Comparison of ENCODE assay signal across 22 cellular contexts in the genomic region with DNA sequence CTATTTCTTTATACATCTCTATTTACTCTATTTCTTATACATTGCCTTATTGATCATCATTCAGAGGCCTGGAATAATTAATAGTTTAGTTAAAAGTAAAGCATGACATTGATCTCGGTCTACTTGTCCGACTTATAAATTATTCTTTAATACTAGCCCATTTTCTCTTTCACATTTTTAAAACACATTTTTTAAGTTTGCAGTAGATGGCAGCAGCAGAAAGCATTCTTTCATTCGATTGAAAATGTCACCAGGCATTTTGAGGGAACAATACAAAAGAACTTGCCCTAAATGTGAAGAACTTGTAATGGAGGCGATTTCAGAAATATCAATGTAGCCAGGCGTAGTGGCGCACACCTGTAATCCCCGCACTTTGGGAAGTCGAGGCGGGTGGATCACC. TPM values are rescaled to one million over a fixed set of nuclear protein-coding genes. Genes with fewer than 3 reads are reported as not detected.
DNase-seq lines count a peak whose midpoint lies in the region; ATAC-seq and TF ChIP-seq lines count a peak whose summit lies in the region.
"Had no signal": no experiment of that assay in that cellular context is flagged by ENCODE, and none has a peak within 500 bp of the region (broad histone marks: within the 10 kb centered on the region; RNA-seq: fewer than 3 reads in every experiment).

No MANE protein-coding gene starts in this region.

- H3K9ac ChIP-seq in HCT116 (ENCODE audit: low read length), result no peak overlapping the region
- no peak overlapping the region for H3K9ac ChIP-seq in smooth muscle cell (ENCODE audit: low read depth)
- H3K9ac ChIP-seq: BLaER1 had no signal

- intact Hi-C loops in HCT116 (cut with micrococcal nuclease), result no loop called here
- intact Hi-C loops in CD8-positive, alpha-beta T cell (cut with DNase I, micrococcal nuclease), result no loop called here

- no peaks in the 10 kb centered on the region for H3K9me3 ChIP-seq in HCT116 (ENCODE audit: control insufficient read depth in 1 of 2, insufficient read depth in 1 of 2, low read depth in 1 of 2, low read length in 2 of 2)
- no peaks in the 10 kb centered on the region for H3K9me3 ChIP-seq in RWPE2 (ENCODE audit: severe bottlenecking)
- no peaks in the 10 kb centered on the region for H3K9me3 ChIP-seq in smooth muscle cell (replicated peaks; ENCODE audit: low read depth)
- H3K9me3 ChIP-seq in CD8-positive, alpha-beta T cell (ENCODE audit: low read length), result no peaks in the 10 kb centered on the region
- H3K9me3 ChIP-seq: A549, BLaER1 had no signal

- WGBS in smooth muscle cell (ENCODE audit: low lambda C conversion rate), result 91% methylated on average over 9 of the region's 9 CpGs

- POLR2A ChIA-PET in HCT116 (lab: Charles Lee), result no interaction called here
- POLR2A ChIA-PET in CD8-positive, alpha-beta T cell (lab: Charles Lee), result no interaction called here

- H3K9me2 ChIP-seq in HCT116 (ENCODE audit: insufficient read depth), result no peaks in the 10 kb centered on the region

- H3K4me3 Mint-ChIP-seq in CD8-positive, alpha-beta T cell, result no peak overlapping the region
- H3K4me3 Mint-ChIP-seq: CD14-positive monocyte; CD4-positive, alpha-beta memory T cell; H9 had no signal

- CTCF ChIA-PET in HCT116 (lab: Charles Lee), result interaction anchor here (1.0 kb wide), 1 partner anchor 228 kb away, joined by 3 read pairs; no protein-coding TSS in a partner anchor
- CTCF ChIA-PET in CD8-positive, alpha-beta T cell (lab: Charles Lee), result no interaction called here

- H3K27me3 Mint-ChIP-seq in CD8-positive, alpha-beta T cell (ENCODE audit: low read depth), result peaks cover 13% of the 10 kb centered on the region

- no TSS peak for BruUV-seq in HCT116 (replicated peaks; lab: Mats Ljungman, UMichigan)

- no peaks in the 10 kb centered on the region for H3K27me3 ChIP-seq in HCT116 (ENCODE audit: insufficient read depth, low read length)
- no peaks in the 10 kb centered on the region for H3K27me3 ChIP-seq in RWPE2 (ENCODE audit: insufficient read depth, poor library complexity, severe bottlenecking)
- H3K27me3 ChIP-seq in foreskin keratinocyte, result no peaks in the 10 kb centered on the region
- no peaks in the 10 kb centered on the region for H3K27me3 ChIP-seq in smooth muscle cell (ENCODE audit: low read depth)
- H3K27me3 ChIP-seq in CD8-positive, alpha-beta T cell (ENCODE audit: insufficient read depth, low read length), result no peaks in the 10 kb centered on the region
- H3K27me3 ChIP-seq: BLaER1 had no signal

- H2AFZ ChIP-seq in HCT116 (ENCODE audit: low read depth, low read length, poor library complexity, severe bottlenecking) (no peak overlapping the region), smooth muscle cell (ENCODE audit: low read depth) (no peak overlapping the region)

- peaks cover 5% of the 10 kb centered on the region for H3K4me1 Mint-ChIP-seq in CD8-positive, alpha-beta T cell (ENCODE audit: low read depth)
- H3K4me1 Mint-ChIP-seq: H9 had no signal

- H3K4me1 ChIP-seq in HCT116 (ENCODE audit: control insufficient read depth in 1 of 2, insufficient read depth in 2 of 2, low read length in 2 of 2) (peaks cover 7 to 18% of the 10 kb centered on the region in 2 experiments), RWPE2 (ENCODE audit: insufficient read depth, poor library complexity, severe bottlenecking) (peaks cover 21% of the 10 kb centered on the region), foreskin keratinocyte (peaks cover 4% of the 10 kb centered on the region), smooth muscle cell (ENCODE audit: low read depth) (no peaks in the 10 kb centered on the region)
- H3K4me1 ChIP-seq in CD8-positive, alpha-beta T cell (ENCODE audit: insufficient read depth, low read length), result no peaks in the 10 kb centered on the region
- H3K4me1 ChIP-seq: BLaER1 had no signal

- no peaks in the 10 kb centered on the region for H3F3A ChIP-seq in smooth muscle cell (ENCODE audit: low read depth)

- RAD21 ChIA-PET in HCT116 (lab: Charles Lee; ENCODE audit: low non-redundant PET in 1 of 2, low total read pairs in 2 of 2, uncharacterized antibody in 2 of 2, unreplicated experiment in 2 of 2), result no interaction called here

- H4K20me1 ChIP-seq in HCT116 (ENCODE audit: insufficient read depth) (no peaks in the 10 kb centered on the region), smooth muscle cell (ENCODE audit: low read depth) (no peaks in the 10 kb centered on the region)
- H4K20me1 ChIP-seq: BLaER1 had no signal

- no peak overlapping the region for H3K27ac Mint-ChIP-seq in CD8-positive, alpha-beta T cell
- H3K27ac Mint-ChIP-seq: CD14-positive monocyte; CD4-positive, alpha-beta memory T cell; H9 had no signal

- H3K4me3 ChIP-seq in HCT116 (replicated peaks in 1 of 2; ENCODE audit: low read depth in 1 of 2, low read length in 2 of 2) (no peak overlapping the region), RWPE2 (ENCODE audit: severe bottlenecking) (no peak overlapping the region), smooth muscle cell (no peak overlapping the region)
- H3K4me3 ChIP-seq in CD8-positive, alpha-beta T cell (ENCODE audit: low read depth, low read length), result no peak overlapping the region
- H3K4me3 ChIP-seq: A549, BLaER1, GM12878 had no signal

- TF ChIP-seq POLR2A in HCT116 (IDR thresholded peaks at IDR 0.05; ENCODE audit: borderline replicate concordance, extremely low read depth, insufficient read depth, insufficient read length), result no peak

- TF ChIP-seq CTCF in HCT116 (IDR thresholded peaks at IDR 0.05 in 2 of 3, conservative IDR thresholded peaks at IDR 0.05 in 1 of 3; ENCODE audit: borderline replicate concordance in 1 of 3, insufficient read depth in 1 of 3, low read depth in 2 of 3, low read length in 2 of 3) (0 out of 6 replicates have a peak, but pooled peaks of 1 of the 3 experiments have one; percentile 6), RWPE2 (IDR thresholded peaks at IDR 0.05; ENCODE audit: poor library complexity, severe bottlenecking) (peak; percentile 26), foreskin keratinocyte (conservative IDR thresholded peaks at IDR 0.05) (peak; percentile 18), smooth muscle cell (IDR thresholded peaks at IDR 0.05; ENCODE audit: borderline replicate concordance, insufficient read depth, poor library complexity, severe bottlenecking) (no peak)
- no peak for TF ChIP-seq CTCF in CD8-positive, alpha-beta T cell (IDR thresholded peaks at IDR 0.05)

- peak; percentile 35; the same call in 1 of the 2 replicates for TF ChIP-seq RAD21 in HCT116 (IDR thresholded peaks at IDR 0.05; ENCODE audit: low read depth)

- ATAC-seq in HCT116 (no peak), RWPE2 (ENCODE audit: low read depth) (no peak), foreskin keratinocyte (no peak), HG03342 (IDR thresholded peaks at IDR 0.05; ENCODE audit: unreplicated experiment) (no peak)
- ATAC-seq in CD8-positive, alpha-beta T cell, result no peak
- ATAC-seq: A549, GM12878 had no signal

- H3K4me2 ChIP-seq in HCT116 (ENCODE audit: low read length), result no peak overlapping the region
- no peak overlapping the region for H3K4me2 ChIP-seq in smooth muscle cell
- H3K4me2 ChIP-seq: A549, BLaER1 had no signal

- no peaks in the 10 kb centered on the region for H3K36me3 ChIP-seq in HCT116 (ENCODE audit: control insufficient read depth in 1 of 2, insufficient read depth in 2 of 2, low read length in 2 of 2)
- H3K36me3 ChIP-seq in RWPE2 (ENCODE audit: low read depth), result no peaks in the 10 kb centered on the region
- no peaks in the 10 kb centered on the region for H3K36me3 ChIP-seq in smooth muscle cell (ENCODE audit: low read depth)
- no peaks in the 10 kb centered on the region for H3K36me3 ChIP-seq in CD8-positive, alpha-beta T cell (ENCODE audit: insufficient read depth, low read length)
- H3K36me3 ChIP-seq: BLaER1 had no signal

- H3K9me3 Mint-ChIP-seq in CD8-positive, alpha-beta T cell, result no peaks in the 10 kb centered on the region

- H3K79me2 ChIP-seq in HCT116 (ENCODE audit: insufficient read depth, low read length), result no peaks in the 10 kb centered on the region
- no peaks in the 10 kb centered on the region for H3K79me2 ChIP-seq in smooth muscle cell (ENCODE audit: low read depth)

- H3K36me3 Mint-ChIP-seq in CD8-positive, alpha-beta T cell, result no peaks in the 10 kb centered on the region
- H3K36me3 Mint-ChIP-seq: CD14-positive monocyte; CD4-positive, alpha-beta memory T cell had no signal

- H3K27ac ChIP-seq in HCT116 (ENCODE audit: low read depth, low read length) (no peak overlapping the region), RWPE2 (ENCODE audit: poor library complexity, severe bottlenecking) (no peak overlapping the region), foreskin keratinocyte (no peak overlapping the region), smooth muscle cell (ENCODE audit: low read depth) (no peak overlapping the region)
- no peak overlapping the region for H3K27ac ChIP-seq in CD8-positive, alpha-beta T cell (ENCODE audit: low read depth, low read length)
- H3K27ac ChIP-seq: 22Rv1, A549, BLaER1, HL-60 had no signal

- DNase-seq in NCI-H2171 treated with DMSO at 0.1 percent for 48 hours (lab: John Stamatoyannopoulos, UW), result peak; percentile 16
- no peak for DNase-seq in NCI-H2171 (lab: John Stamatoyannopoulos, UW)
- DNase-seq in HCT116 (ENCODE audit: low read depth, low spot score), result no peak
- DNase-seq in RWPE2 (ENCODE audit: low spot score), result no peak
- DNase-seq in foreskin keratinocyte, result no peak
- DNase-seq in smooth muscle cell (lab: John Stamatoyannopoulos, UW; ENCODE audit: unreplicated experiment), result no peak
- DNase-seq in CD8-positive, alpha-beta T cell, result no peak
- DNase-seq: AML-193; Calu3; CD4-positive, alpha-beta memory T cell; DMS 273 treated with DMSO at 0.1 percent for 48 hours; DMS53; DND-41; EL; H9 had no signal

TF ChIP-seq in HCT116, 20 proteins besides CTCF, POLR2A, EP300 and RAD21 (continues in another document):
- TF ChIP-seq, protein P1, sequence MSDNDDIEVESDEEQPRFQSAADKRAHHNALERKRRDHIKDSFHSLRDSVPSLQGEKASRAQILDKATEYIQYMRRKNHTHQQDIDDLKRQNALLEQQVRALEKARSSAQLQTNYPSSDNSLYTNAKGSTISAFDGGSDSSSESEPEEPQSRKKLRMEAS (IDR thresholded peaks at IDR 0.05), result no peak
- TF ChIP-seq EZH2phosphoT487 (IDR thresholded peaks at IDR 0.05; ENCODE audit: borderline replicate concordance) (no peak), FOSL1 (IDR thresholded peaks at IDR 0.05; ENCODE audit: low read depth) (no peak), TCF7L2 (IDR thresholded peaks at IDR 0.05; ENCODE audit: borderline replicate concordance, extremely low read depth, insufficient read depth, insufficient read length) (no peak), SP1 (IDR thresholded peaks at IDR 0.05; ENCODE audit: low read depth) (no peak), SRF (IDR thresholded peaks at IDR 0.05; ENCODE audit: low read depth) (no peak), SIN3A (IDR thresholded peaks at IDR 0.05; ENCODE audit: low read depth) (no peak)
- TF ChIP-seq, protein P2, sequence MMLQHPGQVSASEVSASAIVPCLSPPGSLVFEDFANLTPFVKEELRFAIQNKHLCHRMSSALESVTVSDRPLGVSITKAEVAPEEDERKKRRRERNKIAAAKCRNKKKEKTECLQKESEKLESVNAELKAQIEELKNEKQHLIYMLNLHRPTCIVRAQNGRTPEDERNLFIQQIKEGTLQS (IDR thresholded peaks at IDR 0.05), result no peak

RNA-seq across cellular contexts. Expression of a gene that starts 15.5 kb away (rescaled TPM):
- total RNA-seq in HCT116 (2021; ENCODE audit: unreplicated experiment) (21.0 TPM), foreskin keratinocyte (14.5 and 15.0 TPM in 2 replicates), smooth muscle cell (27.1 and 28.5 TPM in 2 replicates)
- polyA plus RNA-seq in HCT116 (2012), result 8.3 and 11.5 TPM in 2 replicates
- polyA plus RNA-seq in foreskin keratinocyte (12.3 and 16.3 TPM in 2 replicates), smooth muscle cell (49.9 and 65.4 TPM in 2 replicates)
- 1 to 10 TPM; 5.7 to 8.5 TPM for total RNA-seq in CD8-positive, alpha-beta T cell

Comparison
In these comparisons a context has a peak if more than half of its experiments do, and no peak if none do; other contexts are left out.
1. CTCF ChIP-seq: peak in RWPE2 (single experiment) and foreskin keratinocyte (single experiment); none in smooth muscle cell (single experiment) and CD8-positive, alpha-beta T cell (single experiment).